In genomic region chr2:212644195-212644837, GRCh38 we compare ENCODE assay signal across 1 cellular context.
TF ChIP-seq lines count a peak whose summit lies in the region.

No MANE protein-coding gene starts in this region.

TF ChIP-seq in H1, 55 proteins besides CTCF, POLR2A, EP300 and RAD21 (continued from another document):
- TF ChIP-seq GTF2F1 (IDR thresholded peaks at IDR 0.05; ENCODE audit: borderline replicate concordance, low read depth, low read length) (no peak), GABPA (IDR thresholded peaks at IDR 0.05; ENCODE audit: borderline replicate concordance, insufficient read depth, low read length) (no peak), BACH1 (IDR thresholded peaks at IDR 0.05; ENCODE audit: low read length) (no peak), CBX5 (IDR thresholded peaks at IDR 0.05; ENCODE audit: low read depth, low read length) (no peak), PHF8 (conservative IDR thresholded peaks at IDR 0.05; ENCODE audit: low read depth, low read length) (no peak), MAX (IDR thresholded peaks at IDR 0.05) (no peak), EGR1 (IDR thresholded peaks at IDR 0.05; ENCODE audit: borderline replicate concordance, low read depth, low read length) (no peak)
